In the genomic region with DNA sequence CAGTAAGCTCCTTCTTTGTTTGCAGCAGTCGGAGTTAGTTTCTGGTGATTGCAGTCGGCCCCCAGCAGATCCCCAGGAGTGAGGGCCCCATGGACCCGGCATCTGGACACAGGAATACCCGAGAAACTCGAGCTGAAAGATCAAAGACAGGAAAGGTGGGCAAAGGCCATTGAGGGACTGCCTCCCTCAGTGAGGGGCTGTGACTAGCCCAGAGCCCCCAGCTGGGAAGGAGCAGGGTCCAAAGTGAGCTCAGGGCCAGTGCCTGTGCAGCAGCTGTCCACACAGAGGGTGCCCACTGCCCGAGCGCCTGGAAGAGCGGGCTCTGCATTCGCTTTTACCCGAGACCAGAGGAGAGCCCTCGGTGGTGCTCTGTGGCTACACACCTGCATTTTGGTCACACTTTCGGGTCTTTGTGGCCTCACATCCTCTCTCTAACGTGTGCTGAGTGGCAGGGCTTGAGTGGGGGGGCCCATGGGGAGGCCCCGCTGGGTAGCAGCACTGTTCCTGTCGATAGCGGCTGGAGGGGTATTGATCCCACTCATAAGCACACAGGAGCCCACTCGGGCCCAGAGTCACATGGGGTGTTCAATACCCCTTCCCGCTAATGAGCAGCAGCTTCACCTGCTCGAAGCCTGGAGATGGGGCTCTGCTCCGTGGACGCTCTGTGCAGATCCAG, we compare ENCODE assay signal across 24 cellular contexts.
"Had no signal": no experiment of that assay in that cellular context is flagged by ENCODE, and none has a peak within 500 bp of the region (broad histone marks: within the 10 kb centered on the region; RNA-seq: fewer than 3 reads in every experiment).

No MANE protein-coding gene starts in this region.

- H3K4me3 ChIP-seq: adrenal gland, ascending aorta, neural progenitor cell, transverse colon had no signal

- H3K4me3 Mint-ChIP-seq: activated CD4-positive, alpha-beta memory T cell treated with anti-CD3 and anti-CD28 coated beads, Interleukin-2, amount 10 ng/mL, durations not matched to agents 7 days and 5 days; activated CD4-positive, alpha-beta T cell treated with anti-CD3 and anti-CD28 coated beads, Interleukin-2, amount 10 ng/mL, durations not matched to agents 24 days and 14 days; activated naive CD8-positive, alpha-beta T cell; activated T-cell treated with anti-CD3 and anti-CD28 coated beads, Interleukin-2, amount 50 U/mL, for 4 hours; mesothelial cell of epicardium; naive thymus-derived CD8-positive, alpha-beta T cell; neural progenitor cell; stimulated activated naive CD8-positive, alpha-beta T cell treated with anti-CD3 and anti-CD28 coated beads, Interleukin-15, Interleukin-2, amounts not matched to agents 100 ng/mL and 50 ng/mL, for 24 hours had no signal

- H3K4me1 ChIP-seq: adrenal gland, ascending aorta, neural progenitor cell, transverse colon had no signal

- H3K27ac ChIP-seq: adrenal gland, ascending aorta, brain microvascular endothelial cell, neural progenitor cell, transverse colon had no signal

- H3K36me3 ChIP-seq: adrenal gland, ascending aorta, brain microvascular endothelial cell, neural progenitor cell, transverse colon had no signal

- H3K9me3 Mint-ChIP-seq: activated CD4-positive, alpha-beta memory T cell treated with anti-CD3 and anti-CD28 coated beads, Interleukin-2, amount 10 ng/mL, durations not matched to agents 7 days and 5 days; activated CD4-positive, alpha-beta T cell treated with anti-CD3 and anti-CD28 coated beads, Interleukin-2, amount 10 ng/mL, durations not matched to agents 24 days and 14 days; activated T-cell treated with anti-CD3 and anti-CD28 coated beads, Interleukin-2, amount 50 U/mL, for 4 hours; activated T-helper 2 cell treated with anti-CD3 and anti-CD28 coated beads, Interferon-gamma antibody, Interleukin-2, Interleukin-4, amounts not matched to agents 10 μg/mL and 5 μg/mL and 100 μg/mL, durations not matched to agents 14 hours and 24 hours and 36 hours; stimulated activated naive CD8-positive, alpha-beta T cell treated with anti-CD3 and anti-CD28 coated beads, Interleukin-15, Interleukin-2, amounts not matched to agents 100 ng/mL and 50 ng/mL, for 24 hours had no signal

- H3K27me3 ChIP-seq: adrenal gland, ascending aorta, brain microvascular endothelial cell, neural progenitor cell, transverse colon had no signal

- H3K36me3 Mint-ChIP-seq: activated naive CD8-positive, alpha-beta T cell; naive thymus-derived CD8-positive, alpha-beta T cell; neural progenitor cell had no signal

- H3K27me3 Mint-ChIP-seq: activated CD4-positive, alpha-beta memory T cell treated with anti-CD3 and anti-CD28 coated beads, Interleukin-2, amount 10 ng/mL, durations not matched to agents 7 days and 5 days; activated CD4-positive, alpha-beta T cell treated with anti-CD3 and anti-CD28 coated beads, Interleukin-2, amount 10 ng/mL, durations not matched to agents 24 days and 14 days; activated naive CD8-positive, alpha-beta T cell; progenitor cell of endocrine pancreas; stimulated activated naive CD8-positive, alpha-beta T cell treated with anti-CD3 and anti-CD28 coated beads, Interleukin-15, Interleukin-2, amounts not matched to agents 100 ng/mL and 50 ng/mL, for 24 hours had no signal

- H3K9me3 ChIP-seq: adrenal gland, ascending aorta, transverse colon had no signal

- H3K4me1 Mint-ChIP-seq: activated CD4-positive, alpha-beta memory T cell treated with anti-CD3 and anti-CD28 coated beads, Interleukin-2, amount 10 ng/mL, durations not matched to agents 7 days and 5 days; activated CD4-positive, alpha-beta T cell treated with anti-CD3 and anti-CD28 coated beads, Interleukin-2, amount 10 ng/mL, durations not matched to agents 24 days and 14 days; mesothelial cell of epicardium; neural progenitor cell had no signal

- H3K27ac Mint-ChIP-seq: activated CD4-positive, alpha-beta memory T cell treated with anti-CD3 and anti-CD28 coated beads, Interleukin-2, amount 10 ng/mL, durations not matched to agents 7 days and 5 days; activated CD4-positive, alpha-beta T cell treated with anti-CD3 and anti-CD28 coated beads, Interleukin-2, amount 10 ng/mL, durations not matched to agents 24 days and 14 days; activated naive CD8-positive, alpha-beta T cell; activated T-helper 2 cell treated with anti-CD3 and anti-CD28 coated beads, Interferon-gamma antibody, Interleukin-2, Interleukin-4, amounts not matched to agents 10 μg/mL and 5 μg/mL and 100 μg/mL, durations not matched to agents 14 hours and 24 hours and 36 hours; mesothelial cell of epicardium; neural progenitor cell; progenitor cell of endocrine pancreas; stimulated activated naive CD8-positive, alpha-beta T cell treated with anti-CD3 and anti-CD28 coated beads, Interleukin-15, Interleukin-2, amounts not matched to agents 100 ng/mL and 50 ng/mL, for 24 hours had no signal

- ATAC-seq: activated CD4-positive, CD25-positive, alpha-beta regulatory T cell treated with anti-CD3 and anti-CD28 coated beads, Interleukin-2, amount 50 U/mL, for 24 hours; activated T-cell treated with anti-CD3 and anti-CD28 coated beads, Interleukin-2, amount 50 U/mL, for 4 hours; esophagus mucosa; left lobe of liver; naive thymus-derived CD8-positive, alpha-beta T cell had no signal

- DNase-seq: activated CD4-positive, alpha-beta memory T cell treated with anti-CD3 and anti-CD28 coated beads, Interleukin-2, amount 10 ng/mL, durations not matched to agents 7 days and 5 days; activated CD4-positive, alpha-beta T cell treated with anti-CD3 and anti-CD28 coated beads, Interleukin-2, amount 10 ng/mL, durations not matched to agents 24 days and 14 days; activated naive CD4-positive, alpha-beta T cell; activated T-cell treated with anti-CD3 and anti-CD28 coated beads, Interleukin-2, amount 50 U/mL, for 4 hours; brain microvascular endothelial cell; caudate nucleus; dermis blood vessel endothelial cell; effector CD8-positive, alpha-beta T cell; foreskin melanocyte; kidney; stimulated activated CD4-positive, alpha-beta T cell treated with anti-CD3 and anti-CD28 coated beads, Interleukin-1b, Interleukin-23, amount 100 ng/mL, for 48 hours; transverse colon had no signal
